8 cellular contexts compared by ENCODE assay signal in the genomic region with DNA sequence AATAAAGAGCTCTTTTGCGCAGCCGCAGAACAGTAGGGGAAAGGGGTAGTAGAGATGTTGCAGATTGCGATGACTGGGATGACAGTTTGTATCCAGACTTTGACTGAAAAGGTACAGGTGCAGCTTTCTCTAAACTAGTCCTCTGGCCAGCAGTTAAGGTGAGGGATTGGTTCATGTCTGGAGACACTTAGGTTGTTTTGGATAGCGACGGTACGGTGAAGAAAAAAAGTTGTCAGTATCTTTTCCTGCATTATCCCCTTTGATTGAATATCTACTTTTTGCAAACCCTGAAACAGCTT.
DNase-seq lines count a peak whose midpoint lies in the region; TF ChIP-seq lines count a peak whose summit lies in the region.

No MANE protein-coding gene starts in this region.

- H3K4me2 ChIP-seq in SU-DHL-6 (ENCODE audit: low read depth, low read length, poor library complexity, severe bottlenecking) (peak overlapping the region; percentile 69), parathyroid adenoma (ENCODE audit: low read length) (peak overlapping the region; percentile 100)

- peaks cover 8% of the 10 kb centered on the region for H3K4me1 ChIP-seq in parathyroid adenoma

- no peaks in the 10 kb centered on the region for H3K9me2 ChIP-seq in SU-DHL-6 (replicated peaks; ENCODE audit: insufficient read depth, low read length)

- H3K9ac ChIP-seq in SU-DHL-6 (ENCODE audit: low read length) (peak overlapping the region; percentile 79), parathyroid adenoma (peak overlapping the region; percentile 91)

- H3K79me2 ChIP-seq in SU-DHL-6 (ENCODE audit: insufficient read depth, low read length) (peaks cover 49% of the 10 kb centered on the region), parathyroid adenoma (no peaks in the 10 kb centered on the region)

- peaks cover 3% of the 10 kb centered on the region; the same call in 1 of the 2 replicates for H4K20me1 ChIP-seq in SU-DHL-6 (ENCODE audit: low read depth, low read length)

- peaks cover 14% of the 10 kb centered on the region; the same call in 1 of the 2 replicates for H3K36me3 ChIP-seq in SU-DHL-6 (ENCODE audit: low read length)
- no peaks in the 10 kb centered on the region for H3K36me3 ChIP-seq in parathyroid adenoma (ENCODE audit: control insufficient read depth, insufficient read depth, low read length)

- TF ChIP-seq CTCF in SU-DHL-6 (IDR thresholded peaks at IDR 0.05; ENCODE audit: insufficient read depth, low read length, poor library complexity, severe bottlenecking) (no peak), epithelial cell of esophagus (IDR thresholded peaks at IDR 0.05; ENCODE audit: insufficient read depth, low read depth, low read length, missing control alignments) (no peak), parathyroid adenoma (IDR thresholded peaks at IDR 0.05) (no peak)

- no peak for TF ChIP-seq POLR2A in erythroblast (IDR thresholded peaks at IDR 0.05; ENCODE audit: low read length)

- DNase-seq in activated CD8-positive, alpha-beta memory T cell treated with anti-CD3 and anti-CD28 coated beads, Interleukin-2, amount 50 U/mL, for 24 hours (ENCODE audit: extremely low read depth) = peak; percentile 19
- DNase-seq in activated CD8-positive, alpha-beta memory T cell treated with anti-CD3 and anti-CD28 coated beads, Interleukin-2, amount 50 U/mL, for 48 hours = no peak
- DNase-seq in epithelial cell of esophagus (ENCODE audit: low read depth) (no peak), erythroblast (lab: John Stamatoyannopoulos, UW) (no peak), HEK293T (ENCODE audit: extremely low spot score) (no peak), NCI-H1436 (lab: John Stamatoyannopoulos, UW) (no peak)

- H3K27me3 ChIP-seq in SU-DHL-6 (ENCODE audit: low read length) (no peaks in the 10 kb centered on the region), parathyroid adenoma (ENCODE audit: control insufficient read depth, insufficient read depth, low read length) (no peaks in the 10 kb centered on the region)

- H3K4me3 ChIP-seq in SU-DHL-6 (ENCODE audit: insufficient read depth, low read length, poor library complexity, severe bottlenecking) (peak overlapping the region; percentile 81), epithelial cell of esophagus (ENCODE audit: low read length) (peak overlapping the region; percentile 98), parathyroid adenoma (ENCODE audit: low read depth, low read length) (peak overlapping the region; percentile 100)

- peaks cover 13% of the 10 kb centered on the region; the same call in 1 of the 2 replicates for H3F3A ChIP-seq in SU-DHL-6 (ENCODE audit: insufficient read depth)

- H2AFZ ChIP-seq in SU-DHL-6 (ENCODE audit: low read depth, low read length, severe bottlenecking) (peak overlapping the region; percentile 82), parathyroid adenoma (peak overlapping the region; percentile 98)

- H3K27ac ChIP-seq in SU-DHL-6 (ENCODE audit: low read depth, low read length) (peak overlapping the region; percentile 82), parathyroid adenoma (peak overlapping the region; percentile 99)

- CTCF ChIA-PET in HEK293T (lab: Yijun Ruan, JAX) = interaction anchor here (0.9 kb wide), 1 partner anchor 17 kb away, joined by 3 read pairs; no protein-coding TSS in a partner anchor

- H3K9me3 ChIP-seq in SU-DHL-6 (ENCODE audit: insufficient read depth, low read length) (no peaks in the 10 kb centered on the region), parathyroid adenoma (ENCODE audit: control insufficient read depth, low read length) (no peaks in the 10 kb centered on the region)

- POLR2A ChIA-PET in HEK293T (lab: Yijun Ruan, JAX) = interaction anchor here (0.6 to 3.6 kb wide), 13 partner anchors 9 to 601 kb away, joined by 3 to 32 read pairs (median 5); a partner anchor contains a TSS

TF ChIP-seq in HEK293T, 16 proteins besides CTCF, POLR2A, EP300 and RAD21:
- no peak for TF ChIP-seq LEF1 (IDR thresholded peaks at IDR 0.05; ENCODE audit: borderline replicate concordance)
- no peak for TF ChIP-seq BHLHE40 (IDR thresholded peaks at IDR 0.05; ENCODE audit: borderline replicate concordance)
- no peak for TF ChIP-seq SP1 (IDR thresholded peaks at IDR 0.05)
- no peak for TF ChIP-seq ZNF384 (IDR thresholded peaks at IDR 0.05)
